Comparison of ENCODE assay signal across 29 cellular contexts in the genomic region with DNA sequence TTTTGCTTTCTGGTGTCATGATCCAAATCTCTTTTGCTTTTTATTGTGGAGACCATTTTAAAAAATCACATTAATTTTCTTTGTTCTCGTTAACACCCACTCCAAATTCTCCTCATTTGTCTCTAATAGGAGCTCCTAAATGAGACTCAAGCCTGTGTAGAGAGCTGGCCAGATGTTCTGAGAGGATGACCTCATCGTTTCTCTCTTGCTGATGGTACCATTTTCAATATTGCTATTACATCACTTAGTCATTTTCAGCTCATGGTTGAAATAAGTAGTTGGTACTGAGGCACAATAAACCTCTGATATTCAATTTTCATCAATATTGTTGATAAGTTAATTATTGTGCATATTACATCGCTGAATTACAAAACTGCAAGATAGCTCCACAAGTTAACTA. TPM values are rescaled to one million over a fixed set of nuclear protein-coding genes. Genes with fewer than 3 reads are reported as not detected.
DNase-seq lines count a peak whose midpoint lies in the region; ATAC-seq, FAIRE-seq and TF ChIP-seq lines count a peak whose summit lies in the region.
"Had no signal": no experiment of that assay in that cellular context is flagged by ENCODE, and none has a peak within 500 bp of the region (broad histone marks: within the 10 kb centered on the region; RNA-seq: fewer than 3 reads in every experiment).

No MANE protein-coding gene starts in this region.

- WGBS in A549 (ENCODE audit: missing lambda C conversion rate): 4% methylated on average over 3 of the region's 3 CpGs
- WGBS in K562 (ENCODE audit: insufficient coverage, low coverage, missing lambda C conversion rate): 44% methylated on average over 3 of the region's 3 CpGs
- 84 to 86% methylated on average over 3 of the region's 3 CpGs for WGBS in sigmoid colon, 2 donors
- WGBS in prostate gland: 85% methylated on average over 3 of the region's 3 CpGs

- no peak for ATAC-seq in A549
- ATAC-seq in K562: no peak
- ATAC-seq: natural killer cell had no signal

- DNase-seq in DMS 273 (lab: John Stamatoyannopoulos, UW; ENCODE audit: unreplicated experiment) (peak; percentile 10), DMS 273 treated with DMSO at 0.1 percent for 48 hours (lab: John Stamatoyannopoulos, UW) (no peak), A549 (ENCODE audit: low read depth in 1 of 2, low spot score in 1 of 2) (no peak), GM20000 (ENCODE audit: low spot score) (peak; percentile 29), K562 (ENCODE audit: extremely low read depth in 1 of 4, low spot score in 3 of 4) (peak in 1 of 4 experiments; percentile 28), ureter (ENCODE audit: low spot score) (no peak), sigmoid colon (no peak), prostate gland (ENCODE audit: low spot score) (no peak)
- DNase-seq: activated CD4-positive, alpha-beta T cell treated with anti-CD3 and anti-CD28 coated beads for 48 hours; activated gamma-delta T cell; activated naive CD8-positive, alpha-beta T cell treated with anti-CD3 and anti-CD28 coated beads for 36 hours; anterior cingulate cortex; Caco-2; GOT3; hypothalamus; left cardiac atrium; natural killer cell; NCI-H1048; NCI-H187 treated with DMSO at 0.1 percent for 48 hours; NCI-H226; NCI-H748 treated with DMSO at 0.1 percent for 48 hours; nucleus accumbens; stimulated activated CD4-positive, alpha-beta T cell treated with anti-CD3 and anti-CD28 coated beads, Interleukin-4, amount 100 ng/mL, for 24 hours; trophoblast cell had no signal

- POLR2A ChIA-PET in A549 (lab: Yijun Ruan, JAX): no interaction called here
- POLR2A ChIA-PET in K562 (lab: Yijun Ruan, JAX): interaction anchor here (0.7 to 1.5 kb wide), 4 partner anchors 8 to 26 kb away, joined by 3 to 5 read pairs (median 4); no protein-coding TSS in a partner anchor

- H3K9me3 ChIP-seq in A549 (no peaks in the 10 kb centered on the region), K562 (replicated peaks; ENCODE audit: control insufficient read depth, insufficient read depth, low read depth, low read length) (no peaks in the 10 kb centered on the region), sigmoid colon (no peaks in the 10 kb centered on the region), prostate gland (no peaks in the 10 kb centered on the region)
- H3K9me3 ChIP-seq: Caco-2 had no signal

- no peak for TF ChIP-seq CTCF in A549 (IDR thresholded peaks at IDR 0.05)
- no peak for TF ChIP-seq CTCF in GM20000 (IDR thresholded peaks at IDR 0.05; ENCODE audit: extremely low read depth, missing control alignments)
- no peak for TF ChIP-seq CTCF in K562 (IDR thresholded peaks at IDR 0.05 in 2 of 3, conservative IDR thresholded peaks at IDR 0.05 in 1 of 3; ENCODE audit: insufficient read depth in 2 of 3, low read depth in 1 of 3, low read length in 3 of 3)
- TF ChIP-seq CTCF in sigmoid colon (IDR thresholded peaks at IDR 0.05): no peak
- TF ChIP-seq CTCF in prostate gland (IDR thresholded peaks at IDR 0.05): no peak

- no peaks in the 10 kb centered on the region for H3K4me1 ChIP-seq in A549
- peaks cover 9 to 43% of the 10 kb centered on the region in 2 experiments; a peak in 3 of 5 replicates for H3K4me1 ChIP-seq in K562 (replicated peaks in 1 of 2; ENCODE audit: control insufficient read depth in 2 of 2, insufficient read depth in 2 of 2, low read length in 2 of 2)
- H3K4me1 ChIP-seq in sigmoid colon: no peaks in the 10 kb centered on the region
- H3K4me1 ChIP-seq in prostate gland (replicated peaks): no peaks in the 10 kb centered on the region

- H3K27me3 ChIP-seq in K562 (ENCODE audit: control insufficient read depth in 2 of 2, insufficient read depth in 2 of 2, low read length in 2 of 2): no peaks in the 10 kb centered on the region
- H3K27me3 ChIP-seq in sigmoid colon: peaks cover 0 to 11% (median 0%) of the 10 kb centered on the region in 3 donors
- no peaks in the 10 kb centered on the region for H3K27me3 ChIP-seq in prostate gland (replicated peaks; ENCODE audit: insufficient read depth)

- TF ChIP-seq POLR2A in A549 (IDR thresholded peaks at IDR 0.05; ENCODE audit: low read length): no peak
- TF ChIP-seq POLR2A in K562 (conservative IDR thresholded peaks at IDR 0.05): no peak
- TF ChIP-seq POLR2A in sigmoid colon (IDR thresholded peaks at IDR 0.05): no peak
- no peak for TF ChIP-seq POLR2A in prostate gland (IDR thresholded peaks at IDR 0.05)

- TF ChIP-seq RAD21 in A549 (conservative IDR thresholded peaks at IDR 0.05 in 1 of 2, IDR thresholded peaks at IDR 0.05 in 1 of 2) (no peak), K562 (CRISPR knock-in tag; conservative IDR thresholded peaks at IDR 0.05 in 1 of 2, IDR thresholded peaks at IDR 0.05 in 1 of 2) (no peak)

- H3K79me2 ChIP-seq in K562 (ENCODE audit: control insufficient read depth, insufficient read depth, low read length): peaks cover 93% of the 10 kb centered on the region

- BruUV-seq in K562 (replicated peaks; lab: Mats Ljungman, UMichigan): no TSS peak

- no peak overlapping the region for H3K9ac ChIP-seq in K562 (ENCODE audit: insufficient read depth in 1 of 2, low read depth in 2 of 2, low read length in 2 of 2)

- no peak overlapping the region for H3K4me3 ChIP-seq in A549
- H3K4me3 ChIP-seq in K562: no peak overlapping the region
- H3K4me3 ChIP-seq in sigmoid colon: no peak overlapping the region
- no peak overlapping the region for H3K4me3 ChIP-seq in prostate gland
- H3K4me3 ChIP-seq: lung had no signal

- in situ Hi-C loops in K562 (cut with MboI): no loop called here

- intact Hi-C loops in K562 (cut with micrococcal nuclease): no loop called here
- intact Hi-C loops in sigmoid colon (cut with DNase I): no loop called here
- intact Hi-C loops in prostate gland (cut with DNase I): no loop called here

- H4K20me1 ChIP-seq in K562 (replicated peaks; ENCODE audit: control insufficient read depth, insufficient read depth, low read length): no peaks in the 10 kb centered on the region

- TF ChIP-seq EP300 in A549 (IDR thresholded peaks at IDR 0.05) (no peak), K562 (IDR thresholded peaks at IDR 0.05; ENCODE audit: low read length) (no peak), sigmoid colon (IDR thresholded peaks at IDR 0.05) (no peak)

- FAIRE-seq in A549 (lab: Jason Lieb, UNC): peak; percentile 56
- FAIRE-seq in K562 (lab: Jason Lieb, UNC): no peak
- FAIRE-seq: endothelial cell of umbilical vein had no signal

- H2AFZ ChIP-seq in K562 (ENCODE audit: low read depth, low read length): no peak overlapping the region

- no peak overlapping the region for H3K4me2 ChIP-seq in A549
- H3K4me2 ChIP-seq in K562 (ENCODE audit: insufficient read depth, low read length): no peak overlapping the region

- H3K27ac ChIP-seq in A549 (no peak overlapping the region), K562 (ENCODE audit: extremely low read depth, low read depth, low read length) (no peak overlapping the region), sigmoid colon (no peak overlapping the region), prostate gland (no peak overlapping the region)
- H3K27ac ChIP-seq: 22Rv1, C4-2B had no signal

- H3K9me1 ChIP-seq in K562 (ENCODE audit: control insufficient read depth, insufficient read depth, low read length): peaks cover 5% of the 10 kb centered on the region

- H3K36me3 ChIP-seq in K562 (ENCODE audit: control insufficient read depth, insufficient read depth, low read length) (peaks cover 17% of the 10 kb centered on the region; the same call in 2 of the 3 replicates), sigmoid colon (no peaks in the 10 kb centered on the region), prostate gland (no peaks in the 10 kb centered on the region)

- CTCF ChIA-PET in A549 (lab: Yijun Ruan, JAX) (interaction anchor here (1.1 to 9.8 kb wide), 5 partner anchors 9 to 43 kb away, joined by 4 to 61 read pairs (median 6); no protein-coding TSS in a partner anchor), K562 (lab: Yijun Ruan, JAX; ENCODE audit: low intra/inter-chr PET ratio) (no interaction called here)

RNA-seq across cellular contexts. Expression of a gene that starts 31.5 kb away (rescaled TPM):
- polyA plus RNA-seq in A549 (2011; rRNA removed) (0.24 and 0.27 TPM in 2 replicates), A549 (2017; fragmentation: RNase III; extraction: RNeasy Plus Mini Kit Qiagen cat#74134 plus additional on column Dnase treatment) (1.4 to 2.1 TPM (median 1.9 TPM) in 3 replicates), K562 (2011; rRNA removed) (2.0 and 2.8 TPM in 2 replicates), K562 (2014; fragmentation: Illumina TruSeq; extraction: Trizol) (19.1 and 23.1 TPM in 2 replicates), K562 (2014; fragmentation: Nextera tagmentation; extraction: Ambion mirVana) (under 1 TPM; 0.21 to 0.28 TPM), K562 (2014; rRNA removed) (16.9 and 17.1 TPM in 2 replicates), sigmoid colon (under 1 TPM in 2 of 3 donors, not detected in 1; 0.60 to 0.64 TPM)
- polyA plus RNA-seq in A549 (2012; cell fraction: cytosol; rRNA removed): 0.26 and 0.33 TPM in 2 replicates
- 0.70 and 0.91 TPM in 2 replicates for polyA plus RNA-seq in A549 (2012; cell fraction: nucleus; rRNA removed)
- polyA minus RNA-seq in A549 (2011; rRNA and poly(A)+ RNA removed): 0.17 and 1.2 TPM in 2 replicates
- 29.4 and 47.6 TPM in 2 replicates for total RNA-seq in K562 (2011; cell fraction: chromatin; rRNA removed; ENCODE audit: low replicate concordance)
- total RNA-seq in K562 (2011; cell fraction: nucleolus; rRNA removed): 23.7 and 29.7 TPM in 2 replicates
- 21.8 and 28.9 TPM in 2 replicates for total RNA-seq in K562 (2011; cell fraction: nucleoplasm; rRNA removed)
- total RNA-seq in K562 (2014; rRNA removed) (32.9 and 35.4 TPM in 2 replicates), K562 (2014; rRNA removed; fragmentation: Illumina TruSeq; extraction: Trizol) (9.5 and 11.7 TPM in 2 replicates), K562 (2015; rRNA removed; fragmentation: Illumina TruSeq; extraction: Trizol) (10.1 and 11.3 TPM in 2 replicates), K562 (2021) (40.1 and 45.9 TPM in 2 replicates), ureter (1.9 TPM), sigmoid colon (1 to 10 TPM in 3 of 4 donors, under 1 TPM in 1; 0.49 to 2.9 (median 2.2) TPM), prostate gland (1 to 10 TPM; 2.7 to 3.7 TPM)
- 2.5 and 4.3 TPM in 2 replicates for polyA plus RNA-seq in K562 (2011; cell fraction: cytosol; rRNA removed)
- 5.0 and 12.3 TPM in 2 replicates for polyA plus RNA-seq in K562 (2011; cell fraction: nucleus; rRNA removed)
- 9.6 and 21.1 TPM in 2 replicates for polyA plus RNA-seq in K562 (2012)
- polyA minus RNA-seq in K562 (2011; rRNA and poly(A)+ RNA removed): 3.7 and 6.3 TPM in 2 replicates
- polyA minus RNA-seq in K562 (2011; cell fraction: cytosol; rRNA and poly(A)+ RNA removed): 15.0 and 16.0 TPM in 2 replicates
- polyA minus RNA-seq in K562 (2011; cell fraction: nucleus; rRNA and poly(A)+ RNA removed): 4.1 and 4.7 TPM in 2 replicates
- total RNA-seq: bronchial epithelial cell had no signal

Comparison
In these comparisons a context has a peak if more than half of its experiments do, and no peak if none do; other contexts are left out.
1. DNase-seq: peak in DMS 273 (single experiment) and GM20000 (single experiment); none in DMS 273 treated with DMSO at 0.1 percent for 48 hours (single experiment), A549 (0 of 2), ureter (single experiment), sigmoid colon (single experiment) and prostate gland (single experiment).